ENCODE assay signal across 32 cellular contexts in the genomic region with DNA sequence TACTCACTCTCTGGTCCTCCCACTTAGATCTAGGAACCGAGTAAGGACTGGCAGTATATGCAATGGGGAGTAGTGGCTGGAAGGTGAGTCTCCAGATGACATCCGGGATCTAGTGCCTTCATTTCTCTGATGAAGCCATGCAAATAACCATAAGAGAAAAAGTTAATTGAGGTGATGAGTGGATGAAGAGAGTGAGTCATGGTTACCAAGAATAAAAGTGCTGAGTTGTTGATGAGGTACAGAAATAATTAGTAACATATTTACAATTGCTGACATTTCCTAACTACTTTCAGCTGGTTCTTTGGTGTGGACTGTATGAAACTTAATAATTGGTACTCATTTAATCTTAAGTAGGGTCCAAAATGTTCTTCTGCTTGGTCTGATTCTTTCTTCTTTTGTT.
"Had no signal": no experiment of that assay in that cellular context is flagged by ENCODE, and none has a peak within 500 bp of the region (broad histone marks: within the 10 kb centered on the region; RNA-seq: fewer than 3 reads in every experiment).

No MANE protein-coding gene starts in this region.

- H3K27ac ChIP-seq: ascending aorta, breast epithelium, cardiac muscle cell, coronary artery, dorsolateral prefrontal cortex, esophagus muscularis mucosa, foreskin keratinocyte, gastrocnemius medialis, heart left ventricle, WERI-Rb-1 had no signal

- H3K27me3 ChIP-seq: ascending aorta, cardiac muscle cell, dorsolateral prefrontal cortex, esophagus muscularis mucosa, foreskin keratinocyte, gastrocnemius medialis, heart left ventricle had no signal

- H3K9me3 ChIP-seq: ascending aorta, esophagus muscularis mucosa, gastrocnemius medialis, heart left ventricle had no signal

- ATAC-seq: activated CD4-positive, CD25-positive, alpha-beta regulatory T cell treated with anti-CD3 and anti-CD28 coated beads, Interleukin-2, amount 50 U/mL, for 24 hours; activated CD8-positive, alpha-beta memory T cell treated with anti-CD3 and anti-CD28 coated beads, Interleukin-2, amount 10 ng/mL, durations not matched to agents 7 days and 5 days; activated CD8-positive, alpha-beta T cell treated with anti-CD3 and anti-CD28 coated beads, Interleukin-2, amount 10 ng/mL, durations not matched to agents 7 days and 5 days; activated naive CD4-positive, alpha-beta T cell treated with anti-CD3 and anti-CD28 coated beads, Interleukin-2, amount 50 U/mL, for 72 hours; foreskin keratinocyte; gastrocnemius medialis; heart left ventricle; T-helper 17 cell had no signal

- DNase-seq: activated B cell treated with CpG ODN at 0.5 μM for 24 hours; activated CD4-positive, alpha-beta T cell treated with anti-CD3 and anti-CD28 coated beads for 48 hours; activated CD4-positive, alpha-beta T cell treated with anti-CD3 and anti-CD28 coated beads, Interleukin-2, amount 50 U/mL, for 1 hour; activated CD4-positive, alpha-beta T cell treated with anti-CD3 and anti-CD28 coated beads, Interleukin-2, amount 50 U/mL, for 48 hours; activated CD8-positive, alpha-beta memory T cell treated with anti-CD3 and anti-CD28 coated beads, Interleukin-2, amount 10 ng/mL, durations not matched to agents 7 days and 5 days; activated CD8-positive, alpha-beta memory T cell treated with anti-CD3 and anti-CD28 coated beads, Interleukin-2, amount 50 U/mL, for 4 hours; activated CD8-positive, alpha-beta T cell treated with anti-CD3 and anti-CD28 coated beads, Interleukin-2, amount 10 ng/mL, durations not matched to agents 7 days and 5 days; activated gamma-delta T cell; activated naive CD4-positive, alpha-beta T cell; activated naive CD4-positive, alpha-beta T cell treated with anti-CD3 and anti-CD28 coated beads, Interleukin-2, amount 10 ng/mL, durations not matched to agents 7 days and 5 days; activated naive CD8-positive, alpha-beta T cell treated with anti-CD3 and anti-CD28 coated beads, Interleukin-2, amount 10 ng/mL, durations not matched to agents 7 days and 5 days; activated T-cell treated with anti-CD3 and anti-CD28 coated beads, Interleukin-2, amount 50 U/mL, for 1 hour; activated T-cell treated with anti-CD3 and anti-CD28 coated beads, Interleukin-2, amount 50 U/mL, for 48 hours; dorsolateral prefrontal cortex; effector memory CD4-positive, alpha-beta T cell; endodermal cell; erythroblast; foreskin keratinocyte; gastrocnemius medialis; glutamatergic neuron; heart left ventricle; T-helper 1 cell; T-helper 17 cell; T1000; WERI-Rb-1 had no signal

- H3K4me3 ChIP-seq: ascending aorta, breast epithelium, cardiac muscle cell, coronary artery, dorsolateral prefrontal cortex, esophagus muscularis mucosa, gastrocnemius medialis, heart left ventricle had no signal

- H3K36me3 ChIP-seq: ascending aorta, breast epithelium, cardiac muscle cell, esophagus muscularis mucosa, gastrocnemius medialis, heart left ventricle, WERI-Rb-1 had no signal

- H3K4me1 ChIP-seq: ascending aorta, breast epithelium, esophagus muscularis mucosa, foreskin keratinocyte, gastrocnemius medialis had no signal
